8 cellular contexts compared by ENCODE assay signal in genomic region chr17:21213005-21213404, GRCh38. TPM values are rescaled to one million over a fixed set of nuclear protein-coding genes. Genes with fewer than 3 reads are reported as not detected.
DNase-seq lines count a peak whose midpoint lies in the region; ATAC-seq and TF ChIP-seq lines count a peak whose summit lies in the region.

No MANE protein-coding gene starts in this region.

- peak overlapping the region; percentile 84 for H3K27ac ChIP-seq in AG04450 (ENCODE audit: low read depth, low read length)
- H3K27ac ChIP-seq in muscle layer of duodenum (ENCODE audit: low read length): peak overlapping the region; percentile 89

- H3K36me3 ChIP-seq in muscle layer of duodenum (ENCODE audit: control insufficient read depth in 1 of 2, insufficient read depth in 2 of 2, low read length in 2 of 2): peaks cover 22 to 23% of the 10 kb centered on the region in 2 donors

- H3K4me3 ChIP-seq in AG04450 (ENCODE audit: low read depth, low read length) (peak overlapping the region; percentile 93), choroid plexus epithelial cell (ENCODE audit: low read depth, low read length) (peak overlapping the region; percentile 99), muscle layer of duodenum (ENCODE audit: low read depth in 1 of 2, low read length in 2 of 2) (peak overlapping the region; percentile 75 to 99)
- H3K4me3 ChIP-seq in Jurkat, Clone E6-1 (ENCODE audit: low read length): peak overlapping the region; percentile 90

- ATAC-seq in GM21390 (IDR thresholded peaks at IDR 0.05; ENCODE audit: unreplicated experiment) (no peak), GM21825 (IDR thresholded peaks at IDR 0.05; ENCODE audit: unreplicated experiment) (no peak)

- H3K27me3 ChIP-seq in AG04450 (ENCODE audit: control insufficient read depth, insufficient read depth, low read length) (no peaks in the 10 kb centered on the region), muscle layer of duodenum (ENCODE audit: low read depth, low read length) (no peaks in the 10 kb centered on the region)

- TF ChIP-seq CTCF in AG04450 (IDR thresholded peaks at IDR 0.05; ENCODE audit: low read depth, low read length) (no peak), choroid plexus epithelial cell (conservative IDR thresholded peaks at IDR 0.05; ENCODE audit: low read depth, low read length) (no peak)

- peaks cover 15 to 45% of the 10 kb centered on the region in 2 donors for H3K4me1 ChIP-seq in muscle layer of duodenum (ENCODE audit: control insufficient read depth in 1 of 2, insufficient read depth in 2 of 2, low read length in 2 of 2)

- DNase-seq in AG04450 (ENCODE audit: low read depth, low spot score) (no peak), choroid plexus epithelial cell (ENCODE audit: low read depth) (no peak), NCI-H2171 treated with DMSO at 0.1 percent for 48 hours (lab: John Stamatoyannopoulos, UW) (no peak), NCI-H526 (lab: John Stamatoyannopoulos, UW) (no peak)
- DNase-seq in Jurkat, Clone E6-1 (ENCODE audit: low read depth, low spot score): no peak

- CTCF ChIA-PET in AG04450 (lab: Charles Lee): interaction anchor here (0.6 to 2.4 kb wide), 4 partner anchors 9 to 298 kb away, joined by 3 to 11 read pairs (median 6); no protein-coding TSS in a partner anchor

- POLR2A ChIA-PET in AG04450 (lab: Yijun Ruan, JAX): interaction anchor here (0.6 to 2.8 kb wide), 6 partner anchors 46 to 230 kb away, joined by 3 to 8 read pairs (median 4); partner anchors contain the start of gene USP22

- H3K9me3 ChIP-seq in AG04450 (ENCODE audit: control insufficient read depth, insufficient read depth, low read length): no peaks in the 10 kb centered on the region; the same call in 1 of the 2 replicates
- H3K9me3 ChIP-seq in muscle layer of duodenum (ENCODE audit: control insufficient read depth in 1 of 2, low read length in 2 of 2): no peaks in the 10 kb centered on the region

RNA-seq across cellular contexts. Expression of gene TMEM11, which starts 1.0 kb away (rescaled TPM):
- polyA plus RNA-seq in AG04450 (2011; rRNA removed): 27.5 and 33.9 TPM in 2 replicates
- polyA minus RNA-seq in AG04450 (2011; rRNA and poly(A)+ RNA removed): 31.3 and 37.8 TPM in 2 replicates
- 39.6 TPM for polyA plus RNA-seq in Jurkat, Clone E6-1 (2012; ENCODE audit: insufficient read depth, insufficient read length)

RNA-seq across cellular contexts. Expression of gene NATD1, which starts 40.2 kb away (rescaled TPM):
- 4.0 and 5.2 TPM in 2 replicates for polyA plus RNA-seq in AG04450 (2011; rRNA removed)
- 5.0 and 6.2 TPM in 2 replicates for polyA minus RNA-seq in AG04450 (2011; rRNA and poly(A)+ RNA removed)
- polyA plus RNA-seq in Jurkat, Clone E6-1 (2012; ENCODE audit: insufficient read depth, insufficient read length): 3.1 TPM
